In genomic region chr4:77665381-77666069, GRCh38 we compare ENCODE assay signal across 2 cellular contexts.
A peak's percentile ranks its signal among the peaks of the same experiment; 100 is the strongest.
TF ChIP-seq lines count a peak whose summit lies in the region.

No MANE protein-coding gene starts in this region.

TF ChIP-seq in A549, 52 proteins besides CTCF, POLR2A, EP300 and RAD21 (continued from another document):
- peak; percentile 70 for TF ChIP-seq MAFK (IDR thresholded peaks at IDR 0.05; ENCODE audit: partially characterized antibody)

TF ChIP-seq in HCT116, 20 proteins besides CTCF, POLR2A, EP300 and RAD21 (continued from another document):
- TF ChIP-seq CBX3 (IDR thresholded peaks at IDR 0.05; ENCODE audit: low read depth), result no peak
- TF ChIP-seq SP1 (IDR thresholded peaks at IDR 0.05; ENCODE audit: low read depth), result no peak
- TF ChIP-seq POLR2AphosphoS5 (IDR thresholded peaks at IDR 0.05; ENCODE audit: low read depth, low read length), result no peak
- no peak for TF ChIP-seq MAX (IDR thresholded peaks at IDR 0.05)
- no peak for TF ChIP-seq SRF (IDR thresholded peaks at IDR 0.05; ENCODE audit: low read depth)
- no peak for TF ChIP-seq REST (IDR thresholded peaks at IDR 0.05; ENCODE audit: low read depth)
